ENCODE assay signal across 7 cellular contexts in genomic region chr1:64854674-64855073, GRCh38.
"Had no signal": no experiment of that assay in that cellular context is flagged by ENCODE, and none has a peak within 500 bp of the region (broad histone marks: within the 10 kb centered on the region; RNA-seq: fewer than 3 reads in every experiment).

No MANE protein-coding gene starts in this region.

- H3K27ac ChIP-seq: dorsolateral prefrontal cortex, gastroesophageal sphincter, neutrophil, parathyroid adenoma, thyroid gland had no signal

- DNase-seq: dorsolateral prefrontal cortex; midbrain; stimulated activated CD4-positive, alpha-beta T cell treated with anti-CD3 and anti-CD28 coated beads, Interleukin-1b, Interleukin-23, amount 100 ng/mL, for 48 hours; thyroid gland had no signal

- H3K4me1 ChIP-seq: parathyroid adenoma, thyroid gland had no signal

- H3K79me2 ChIP-seq: parathyroid adenoma had no signal

- H2AFZ ChIP-seq: parathyroid adenoma had no signal

- H3K9ac ChIP-seq: parathyroid adenoma had no signal

- H3K9me3 ChIP-seq: gastroesophageal sphincter, neutrophil, thyroid gland had no signal

- H3K27me3 ChIP-seq: dorsolateral prefrontal cortex, gastroesophageal sphincter, neutrophil, thyroid gland had no signal

- ATAC-seq: gastroesophageal sphincter had no signal
